1 cellular context compared by ENCODE assay signal in the genomic region with DNA sequence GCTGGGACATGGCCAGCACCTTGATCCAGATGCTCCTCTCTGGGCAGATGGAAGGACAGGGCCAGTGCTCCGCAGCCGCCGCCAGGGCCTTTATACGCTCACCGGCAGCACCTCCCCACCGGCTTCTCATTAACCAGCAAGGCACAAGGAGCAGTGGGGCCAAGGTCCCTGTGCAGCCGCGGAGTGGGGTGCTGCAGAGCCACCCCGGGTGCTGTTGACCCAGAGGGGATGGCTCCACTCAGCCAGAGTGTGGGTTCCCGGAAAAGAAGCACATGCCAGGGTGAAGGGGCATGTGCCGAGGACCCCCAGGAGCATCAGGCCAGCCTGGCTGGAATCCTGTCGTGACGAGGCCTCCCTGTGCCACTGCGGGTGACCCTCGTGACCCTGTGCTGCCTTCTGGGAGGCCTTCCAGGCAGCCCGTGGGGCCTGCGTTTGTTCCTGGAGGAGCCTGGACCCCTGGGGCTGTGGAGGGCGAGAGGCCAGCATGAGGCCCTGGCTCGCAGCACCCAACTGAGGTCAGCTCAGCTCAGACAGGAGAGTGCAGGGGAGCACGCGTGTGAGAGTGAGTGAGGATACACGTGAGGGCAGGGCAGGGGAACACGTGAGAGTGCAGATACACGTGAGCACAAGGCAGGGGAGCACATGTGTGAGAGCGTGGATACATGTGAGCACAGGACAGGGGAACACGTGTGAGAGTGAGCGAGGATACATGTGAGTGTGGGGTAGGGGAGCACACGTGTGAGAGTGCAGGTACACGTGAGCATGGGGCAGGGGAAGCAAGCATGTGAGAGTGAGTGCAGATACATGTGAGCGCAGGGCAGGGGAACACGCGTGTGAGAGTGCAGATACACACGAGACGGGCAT.
TF ChIP-seq lines count a peak whose summit lies in the region.

A gene with protein sequence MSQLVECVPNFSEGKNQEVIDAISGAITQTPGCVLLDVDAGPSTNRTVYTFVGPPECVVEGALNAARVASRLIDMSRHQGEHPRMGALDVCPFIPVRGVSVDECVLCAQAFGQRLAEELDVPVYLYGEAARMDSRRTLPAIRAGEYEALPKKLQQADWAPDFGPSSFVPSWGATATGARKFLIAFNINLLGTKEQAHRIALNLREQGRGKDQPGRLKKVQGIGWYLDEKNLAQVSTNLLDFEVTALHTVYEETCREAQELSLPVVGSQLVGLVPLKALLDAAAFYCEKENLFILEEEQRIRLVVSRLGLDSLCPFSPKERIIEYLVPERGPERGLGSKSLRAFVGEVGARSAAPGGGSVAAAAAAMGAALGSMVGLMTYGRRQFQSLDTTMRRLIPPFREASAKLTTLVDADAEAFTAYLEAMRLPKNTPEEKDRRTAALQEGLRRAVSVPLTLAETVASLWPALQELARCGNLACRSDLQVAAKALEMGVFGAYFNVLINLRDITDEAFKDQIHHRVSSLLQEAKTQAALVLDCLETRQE (minus strand): TSS at position 66 of the 864 bp plus-strand sequence. CDS start 56 bp downstream, at position 10.

TF ChIP-seq in HepG2, 621 proteins besides CTCF, POLR2A, EP300 and RAD21 (continued from another document and continues in another):
- TF ChIP-seq, protein P1, sequence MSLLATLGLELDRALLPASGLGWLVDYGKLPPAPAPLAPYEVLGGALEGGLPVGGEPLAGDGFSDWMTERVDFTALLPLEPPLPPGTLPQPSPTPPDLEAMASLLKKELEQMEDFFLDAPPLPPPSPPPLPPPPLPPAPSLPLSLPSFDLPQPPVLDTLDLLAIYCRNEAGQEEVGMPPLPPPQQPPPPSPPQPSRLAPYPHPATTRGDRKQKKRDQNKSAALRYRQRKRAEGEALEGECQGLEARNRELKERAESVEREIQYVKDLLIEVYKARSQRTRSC (CRISPR knock-in tag; IDR thresholded peaks at IDR 0.05; ENCODE audit: low read depth), result no peak
- no peak for TF ChIP-seq MAX (IDR thresholded peaks at IDR 0.05)
- no peak for TF ChIP-seq KDM5A (IDR thresholded peaks at IDR 0.05; ENCODE audit: borderline replicate concordance, low read length)
- TF ChIP-seq ZNF562 (CRISPR knock-in tag; IDR thresholded peaks at IDR 0.05; ENCODE audit: borderline replicate concordance), result no peak
- TF ChIP-seq, protein P2, sequence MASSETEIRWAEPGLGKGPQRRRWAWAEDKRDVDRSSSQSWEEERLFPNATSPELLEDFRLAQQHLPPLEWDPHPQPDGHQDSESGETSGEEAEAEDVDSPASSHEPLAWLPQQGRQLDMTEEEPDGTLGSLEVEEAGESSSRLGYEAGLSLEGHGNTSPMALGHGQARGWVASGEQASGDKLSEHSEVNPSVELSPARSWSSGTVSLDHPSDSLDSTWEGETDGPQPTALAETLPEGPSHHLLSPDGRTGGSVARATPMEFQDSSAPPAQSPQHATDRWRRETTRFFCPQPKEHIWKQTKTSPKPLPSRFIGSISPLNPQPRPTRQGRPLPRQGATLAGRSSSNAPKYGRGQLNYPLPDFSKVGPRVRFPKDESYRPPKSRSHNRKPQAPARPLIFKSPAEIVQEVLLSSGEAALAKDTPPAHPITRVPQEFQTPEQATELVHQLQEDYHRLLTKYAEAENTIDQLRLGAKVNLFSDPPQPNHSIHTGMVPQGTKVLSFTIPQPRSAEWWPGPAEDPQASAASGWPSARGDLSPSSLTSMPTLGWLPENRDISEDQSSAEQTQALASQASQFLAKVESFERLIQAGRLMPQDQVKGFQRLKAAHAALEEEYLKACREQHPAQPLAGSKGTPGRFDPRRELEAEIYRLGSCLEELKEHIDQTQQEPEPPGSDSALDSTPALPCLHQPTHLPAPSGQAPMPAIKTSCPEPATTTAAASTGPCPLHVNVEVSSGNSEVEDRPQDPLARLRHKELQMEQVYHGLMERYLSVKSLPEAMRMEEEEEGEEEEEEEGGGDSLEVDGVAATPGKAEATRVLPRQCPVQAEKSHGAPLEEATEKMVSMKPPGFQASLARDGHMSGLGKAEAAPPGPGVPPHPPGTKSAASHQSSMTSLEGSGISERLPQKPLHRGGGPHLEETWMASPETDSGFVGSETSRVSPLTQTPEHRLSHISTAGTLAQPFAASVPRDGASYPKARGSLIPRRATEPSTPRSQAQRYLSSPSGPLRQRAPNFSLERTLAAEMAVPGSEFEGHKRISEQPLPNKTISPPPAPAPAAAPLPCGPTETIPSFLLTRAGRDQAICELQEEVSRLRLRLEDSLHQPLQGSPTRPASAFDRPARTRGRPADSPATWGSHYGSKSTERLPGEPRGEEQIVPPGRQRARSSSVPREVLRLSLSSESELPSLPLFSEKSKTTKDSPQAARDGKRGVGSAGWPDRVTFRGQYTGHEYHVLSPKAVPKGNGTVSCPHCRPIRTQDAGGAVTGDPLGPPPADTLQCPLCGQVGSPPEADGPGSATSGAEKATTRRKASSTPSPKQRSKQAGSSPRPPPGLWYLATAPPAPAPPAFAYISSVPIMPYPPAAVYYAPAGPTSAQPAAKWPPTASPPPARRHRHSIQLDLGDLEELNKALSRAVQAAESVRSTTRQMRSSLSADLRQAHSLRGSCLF (CRISPR knock-in tag; IDR thresholded peaks at IDR 0.05; ENCODE audit: borderline replicate concordance), result no peak
- no peak for TF ChIP-seq ELF4 (CRISPR knock-in tag; IDR thresholded peaks at IDR 0.05; ENCODE audit: borderline replicate concordance)
- peak; percentile 96 for TF ChIP-seq HNF1B (CRISPR knock-in tag; IDR thresholded peaks at IDR 0.05)
- TF ChIP-seq ZSCAN31 (CRISPR knock-in tag; IDR thresholded peaks at IDR 0.05; ENCODE audit: low read depth), result peak; percentile 61; the same call in 1 of the 2 replicates
- TF ChIP-seq ZNF775 (CRISPR knock-in tag; IDR thresholded peaks at IDR 0.05; ENCODE audit: borderline replicate concordance), result no peak
- 0 out of 2 replicates have a peak, but pooled peaks have one; percentile 13 for TF ChIP-seq SALL2 (CRISPR knock-in tag; IDR thresholded peaks at IDR 0.05)
- TF ChIP-seq ZNF317 (CRISPR knock-in tag; IDR thresholded peaks at IDR 0.05), result peak; percentile 72
- TF ChIP-seq, protein P3, sequence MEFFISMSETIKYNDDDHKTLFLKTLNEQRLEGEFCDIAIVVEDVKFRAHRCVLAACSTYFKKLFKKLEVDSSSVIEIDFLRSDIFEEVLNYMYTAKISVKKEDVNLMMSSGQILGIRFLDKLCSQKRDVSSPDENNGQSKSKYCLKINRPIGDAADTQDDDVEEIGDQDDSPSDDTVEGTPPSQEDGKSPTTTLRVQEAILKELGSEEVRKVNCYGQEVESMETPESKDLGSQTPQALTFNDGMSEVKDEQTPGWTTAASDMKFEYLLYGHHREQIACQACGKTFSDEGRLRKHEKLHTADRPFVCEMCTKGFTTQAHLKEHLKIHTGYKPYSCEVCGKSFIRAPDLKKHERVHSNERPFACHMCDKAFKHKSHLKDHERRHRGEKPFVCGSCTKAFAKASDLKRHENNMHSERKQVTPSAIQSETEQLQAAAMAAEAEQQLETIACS (CRISPR knock-in tag; IDR thresholded peaks at IDR 0.05), result no peak
- no peak for TF ChIP-seq CEBPG (CRISPR knock-in tag; IDR thresholded peaks at IDR 0.05)
- no peak for TF ChIP-seq ZNF367 (CRISPR knock-in tag; IDR thresholded peaks at IDR 0.05; ENCODE audit: borderline replicate concordance)
- TF ChIP-seq FLYWCH1 (CRISPR knock-in tag; IDR thresholded peaks at IDR 0.05), result 0 out of 2 replicates have a peak, but pooled peaks have one; percentile 52
- TF ChIP-seq ZFYVE20 (CRISPR knock-in tag; IDR thresholded peaks at IDR 0.05; ENCODE audit: borderline replicate concordance, low read depth), result no peak
- 0 out of 2 replicates have a peak, but pooled peaks have one; percentile 36 for TF ChIP-seq MED13 (CRISPR knock-in tag; IDR thresholded peaks at IDR 0.05)
- no peak for TF ChIP-seq MAFK (conservative IDR thresholded peaks at IDR 0.05 in 1 of 2, IDR thresholded peaks at IDR 0.05 in 1 of 2; ENCODE audit: low read length in 2 of 2)
- peak; percentile 80; the same call in 1 of the 2 replicates for TF ChIP-seq ZNF33B (CRISPR knock-in tag; IDR thresholded peaks at IDR 0.05)
- TF ChIP-seq CENPBD1 (CRISPR knock-in tag; IDR thresholded peaks at IDR 0.05; ENCODE audit: borderline replicate concordance, low read depth), result no peak
- peak; percentile 86 for TF ChIP-seq BORCS8-MEF2B (CRISPR knock-in tag; IDR thresholded peaks at IDR 0.05)
- no peak for TF ChIP-seq TOE1 (CRISPR knock-in tag; IDR thresholded peaks at IDR 0.05)
- TF ChIP-seq ZFP62 (CRISPR knock-in tag; IDR thresholded peaks at IDR 0.05), result no peak
- peak; percentile 75 for TF ChIP-seq ZFP90 (CRISPR knock-in tag; IDR thresholded peaks at IDR 0.05; ENCODE audit: borderline replicate concordance)
- no peak for TF ChIP-seq GLI4 (CRISPR knock-in tag; IDR thresholded peaks at IDR 0.05; ENCODE audit: borderline replicate concordance)
- peak; percentile 63; the same call in 1 of the 2 replicates for TF ChIP-seq ZZZ3 (CRISPR knock-in tag; IDR thresholded peaks at IDR 0.05; ENCODE audit: borderline replicate concordance)
- peak; percentile 72 for TF ChIP-seq CCDC6 (CRISPR knock-in tag; IDR thresholded peaks at IDR 0.05)
- TF ChIP-seq ZSCAN30 (CRISPR knock-in tag; IDR thresholded peaks at IDR 0.05), result no peak
- TF ChIP-seq CBX1 (IDR thresholded peaks at IDR 0.05; ENCODE audit: low read depth), result peak; percentile 19
- TF ChIP-seq ZNF773 (CRISPR knock-in tag; IDR thresholded peaks at IDR 0.05; ENCODE audit: borderline replicate concordance), result no peak; the same call in 1 of the 2 replicates
- TF ChIP-seq ZNF720 (CRISPR knock-in tag; IDR thresholded peaks at IDR 0.05), result no peak
- peak; percentile 76; the same call in 1 of the 2 replicates for TF ChIP-seq YEATS4 (CRISPR knock-in tag; IDR thresholded peaks at IDR 0.05; ENCODE audit: borderline replicate concordance)
- TF ChIP-seq HDAC6 (IDR thresholded peaks at IDR 0.05; ENCODE audit: low read depth, low read length), result no peak
- TF ChIP-seq ZNF510 (CRISPR knock-in tag; IDR thresholded peaks at IDR 0.05; ENCODE audit: low read depth), result no peak
- TF ChIP-seq, protein P4, sequence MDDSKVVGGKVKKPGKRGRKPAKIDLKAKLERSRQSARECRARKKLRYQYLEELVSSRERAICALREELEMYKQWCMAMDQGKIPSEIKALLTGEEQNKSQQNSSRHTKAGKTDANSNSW (CRISPR knock-in tag; IDR thresholded peaks at IDR 0.05; ENCODE audit: borderline replicate concordance), result no peak
- no peak; the same call in 1 of the 2 replicates for TF ChIP-seq ZNF205 (CRISPR knock-in tag; IDR thresholded peaks at IDR 0.05)
- peak; percentile 55; the same call in 1 of the 2 replicates for TF ChIP-seq EEA1 (CRISPR knock-in tag; IDR thresholded peaks at IDR 0.05; ENCODE audit: borderline replicate concordance)
- TF ChIP-seq, protein P5, sequence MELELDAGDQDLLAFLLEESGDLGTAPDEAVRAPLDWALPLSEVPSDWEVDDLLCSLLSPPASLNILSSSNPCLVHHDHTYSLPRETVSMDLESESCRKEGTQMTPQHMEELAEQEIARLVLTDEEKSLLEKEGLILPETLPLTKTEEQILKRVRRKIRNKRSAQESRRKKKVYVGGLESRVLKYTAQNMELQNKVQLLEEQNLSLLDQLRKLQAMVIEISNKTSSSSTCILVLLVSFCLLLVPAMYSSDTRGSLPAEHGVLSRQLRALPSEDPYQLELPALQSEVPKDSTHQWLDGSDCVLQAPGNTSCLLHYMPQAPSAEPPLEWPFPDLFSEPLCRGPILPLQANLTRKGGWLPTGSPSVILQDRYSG (CRISPR knock-in tag; IDR thresholded peaks at IDR 0.05), result no peak
- TF ChIP-seq SP140L (CRISPR knock-in tag; IDR thresholded peaks at IDR 0.05; ENCODE audit: borderline replicate concordance), result no peak
- TF ChIP-seq ZNF343 (CRISPR knock-in tag; IDR thresholded peaks at IDR 0.05), result peak; percentile 73; the same call in 1 of the 2 replicates
- peak; percentile 87 for TF ChIP-seq ZNF18 (CRISPR knock-in tag; IDR thresholded peaks at IDR 0.05; ENCODE audit: insufficient replicate concordance)
- TF ChIP-seq, protein P6, sequence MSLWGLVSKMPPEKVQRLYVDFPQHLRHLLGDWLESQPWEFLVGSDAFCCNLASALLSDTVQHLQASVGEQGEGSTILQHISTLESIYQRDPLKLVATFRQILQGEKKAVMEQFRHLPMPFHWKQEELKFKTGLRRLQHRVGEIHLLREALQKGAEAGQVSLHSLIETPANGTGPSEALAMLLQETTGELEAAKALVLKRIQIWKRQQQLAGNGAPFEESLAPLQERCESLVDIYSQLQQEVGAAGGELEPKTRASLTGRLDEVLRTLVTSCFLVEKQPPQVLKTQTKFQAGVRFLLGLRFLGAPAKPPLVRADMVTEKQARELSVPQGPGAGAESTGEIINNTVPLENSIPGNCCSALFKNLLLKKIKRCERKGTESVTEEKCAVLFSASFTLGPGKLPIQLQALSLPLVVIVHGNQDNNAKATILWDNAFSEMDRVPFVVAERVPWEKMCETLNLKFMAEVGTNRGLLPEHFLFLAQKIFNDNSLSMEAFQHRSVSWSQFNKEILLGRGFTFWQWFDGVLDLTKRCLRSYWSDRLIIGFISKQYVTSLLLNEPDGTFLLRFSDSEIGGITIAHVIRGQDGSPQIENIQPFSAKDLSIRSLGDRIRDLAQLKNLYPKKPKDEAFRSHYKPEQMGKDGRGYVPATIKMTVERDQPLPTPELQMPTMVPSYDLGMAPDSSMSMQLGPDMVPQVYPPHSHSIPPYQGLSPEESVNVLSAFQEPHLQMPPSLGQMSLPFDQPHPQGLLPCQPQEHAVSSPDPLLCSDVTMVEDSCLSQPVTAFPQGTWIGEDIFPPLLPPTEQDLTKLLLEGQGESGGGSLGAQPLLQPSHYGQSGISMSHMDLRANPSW (CRISPR knock-in tag; IDR thresholded peaks at IDR 0.05; ENCODE audit: borderline replicate concordance), result no peak; the same call in 1 of the 2 replicates
- TF ChIP-seq NAIF1 (CRISPR knock-in tag; IDR thresholded peaks at IDR 0.05; ENCODE audit: borderline replicate concordance), result peak; percentile 72; the same call in 1 of the 2 replicates
